ENCODE assay signal across 16 cellular contexts in the genomic region with DNA sequence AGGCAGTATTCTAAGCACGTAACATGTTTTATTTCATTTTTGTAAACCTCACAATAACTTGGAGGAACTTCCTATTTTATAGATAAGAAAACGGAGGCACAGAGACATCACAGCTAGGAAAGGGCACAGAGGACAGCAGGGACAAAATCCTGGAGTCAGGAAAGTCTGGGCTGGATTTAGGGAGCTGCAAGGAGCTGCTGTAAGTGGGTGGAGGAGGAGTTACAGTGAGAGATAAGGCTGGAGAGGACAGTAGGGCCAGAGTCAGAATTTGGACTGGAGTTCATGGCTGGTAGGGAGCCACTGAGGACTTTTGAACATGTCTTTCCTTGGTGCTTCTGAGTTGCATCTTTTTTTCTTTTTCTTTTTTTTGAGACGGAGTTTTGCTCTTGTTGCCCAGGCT. TPM values are rescaled to one million over a fixed set of nuclear protein-coding genes. Genes with fewer than 3 reads are reported as not detected.
A peak's percentile ranks its signal among the peaks of the same experiment; 100 is the strongest.
DNase-seq lines count a peak whose midpoint lies in the region; ATAC-seq lines count a peak whose summit lies in the region.
"Had no signal": no experiment of that assay in that cellular context is flagged by ENCODE, and none has a peak within 500 bp of the region (broad histone marks: within the 10 kb centered on the region; RNA-seq: fewer than 3 reads in every experiment).

No MANE protein-coding gene starts in this region.

- no peaks in the 10 kb centered on the region for H3K79me1 ChIP-seq in mesendoderm (ENCODE audit: low read length)

- H3K9me3 Mint-ChIP-seq in T-helper 2 cell treated with Interferon-gamma antibody and Interleukin-4, amounts not matched to agents 5 μg/mL and 100 μg/mL, for 36 hours, result no peaks in the 10 kb centered on the region

- no peak for DNase-seq in T-helper 2 cell treated with Interferon-gamma antibody and Interleukin-4, amounts not matched to agents 5 μg/mL and 100 μg/mL, for 36 hours (ENCODE audit: low spot score)
- DNase-seq in T-helper 2 cell, result no peak
- DNase-seq in Daoy (ENCODE audit: low read depth), result peak; percentile 65
- DNase-seq in T-helper 17 cell, result no peak
- DNase-seq in mesendoderm, result peak; percentile 74
- DNase-seq in NCI-H2081 (lab: John Stamatoyannopoulos, UW), result no peak
- DNase-seq in cerebellar cortex (ENCODE audit: low spot score), result no peak
- DNase-seq: activated T-cell treated with anti-CD3 and anti-CD28 coated beads, Interleukin-2, amount 50 U/mL, for 1 hour; anterior cingulate cortex; NCI-H2029 treated with DMSO at 0.1 percent for 48 hours; NCI-H82; nucleus accumbens; SHP77 treated with DMSO at 0.1 percent for 48 hours had no signal

- H3K27ac ChIP-seq in mesendoderm (ENCODE audit: low read depth, low read length), result no peak overlapping the region

- no peaks in the 10 kb centered on the region for H3K27me3 ChIP-seq in mesendoderm (ENCODE audit: insufficient read depth, low read length, poor library complexity)

- no peak overlapping the region for H2AK5ac ChIP-seq in mesendoderm (ENCODE audit: low read length)

- no peak overlapping the region for H4K8ac ChIP-seq in mesendoderm (ENCODE audit: low read depth, low read length)

- no CpG with 5 or more reads among the region's 3 CpGs for WGBS in mesendoderm (ENCODE audit: extremely low coverage, insufficient coverage, low lambda C conversion rate)

- peak overlapping the region; percentile 17 for H3K27ac Mint-ChIP-seq in T-helper 2 cell treated with Interferon-gamma antibody and Interleukin-4, amounts not matched to agents 5 μg/mL and 100 μg/mL, for 36 hours
- peak overlapping the region; percentile 27 for H3K27ac Mint-ChIP-seq in T-helper 17 cell

- no peaks in the 10 kb centered on the region for H3K9me3 ChIP-seq in T-helper 17 cell (ENCODE audit: control insufficient read depth, low read length, poor library complexity, severe bottlenecking)

- H2BK5ac ChIP-seq in mesendoderm (ENCODE audit: low read length), result no peak overlapping the region

- H3K56ac ChIP-seq in mesendoderm (ENCODE audit: low read length), result no peak overlapping the region

- no peak overlapping the region for H3K23ac ChIP-seq in mesendoderm (ENCODE audit: low read length)

- no peak overlapping the region for H3K4me3 Mint-ChIP-seq in T-helper 2 cell treated with Interferon-gamma antibody and Interleukin-4, amounts not matched to agents 5 μg/mL and 100 μg/mL, for 36 hours
- no peak overlapping the region for H3K4me3 Mint-ChIP-seq in T-helper 17 cell

- H3K27me3 Mint-ChIP-seq in T-helper 2 cell treated with Interferon-gamma antibody and Interleukin-4, amounts not matched to agents 5 μg/mL and 100 μg/mL, for 36 hours (ENCODE audit: low read depth), result no peaks in the 10 kb centered on the region
- H3K27me3 Mint-ChIP-seq in T-helper 17 cell, result no peaks in the 10 kb centered on the region

- no peak overlapping the region for H3K4me3 ChIP-seq in mesendoderm (ENCODE audit: low read length)
- H3K4me3 ChIP-seq: coronary artery, smooth muscle cell had no signal

- H3K9ac ChIP-seq in mesendoderm (ENCODE audit: low read length), result no peak overlapping the region

- H3K4me2 ChIP-seq in mesendoderm (ENCODE audit: low read length), result no peak overlapping the region
- H3K4me2 ChIP-seq: smooth muscle cell had no signal

- H4K5ac ChIP-seq in mesendoderm (ENCODE audit: low read length), result no peak overlapping the region

- no peaks in the 10 kb centered on the region for H3K36me3 Mint-ChIP-seq in T-helper 2 cell treated with Interferon-gamma antibody and Interleukin-4, amounts not matched to agents 5 μg/mL and 100 μg/mL, for 36 hours (ENCODE audit: low read depth)
- no peaks in the 10 kb centered on the region for H3K36me3 Mint-ChIP-seq in T-helper 17 cell (ENCODE audit: low read depth)

- no peak overlapping the region for H2BK15ac ChIP-seq in mesendoderm (replicated peaks; ENCODE audit: low read depth)

- peaks cover 9% of the 10 kb centered on the region for H3K4me1 ChIP-seq in mesendoderm (ENCODE audit: control insufficient read depth, low read depth, low read length)

- no peaks in the 10 kb centered on the region for H3K36me3 ChIP-seq in mesendoderm (ENCODE audit: control insufficient read depth, insufficient read depth, low read length)

- H2BK120ac ChIP-seq in mesendoderm (ENCODE audit: low read depth, low read length), result no peak overlapping the region

- ATAC-seq in T-helper 17 cell (no peak), GM18909 (IDR thresholded peaks at IDR 0.05; ENCODE audit: poor library complexity, unreplicated experiment) (no peak)

- H3K4ac ChIP-seq in mesendoderm (ENCODE audit: low read depth, low read length), result no peak overlapping the region

- peaks cover 28% of the 10 kb centered on the region for H3K4me1 Mint-ChIP-seq in T-helper 2 cell treated with Interferon-gamma antibody and Interleukin-4, amounts not matched to agents 5 μg/mL and 100 μg/mL, for 36 hours (ENCODE audit: low read depth)
- H3K4me1 Mint-ChIP-seq in T-helper 17 cell, result peaks cover 13% of the 10 kb centered on the region

- H3K18ac ChIP-seq in mesendoderm (ENCODE audit: low read length), result no peak overlapping the region

- no peaks in the 10 kb centered on the region for H3K79me2 ChIP-seq in mesendoderm (ENCODE audit: control insufficient read depth, insufficient read depth, low read length)

RNA-seq across cellular contexts. Expression of a gene that starts 32.2 kb away (rescaled TPM):
- total RNA-seq in Daoy (2014; rRNA removed; shearing (Covaris generic)), result 17.0 and 17.6 TPM in 2 replicates
- 10 to 100 TPM; 33.2 to 83.9 TPM for total RNA-seq in T-helper 17 cell
- polyA plus RNA-seq in mesendoderm (2013, experiment 1 of 2), result 8.7 TPM
- 8.4 TPM for polyA plus RNA-seq in mesendoderm (2013, experiment 2 of 2)

Comparison
In these comparisons a context has a peak if more than half of its experiments do, and no peak if none do; other contexts are left out.
1. DNase-seq: peak in Daoy (single experiment) and mesendoderm (single experiment); none in T-helper 2 cell treated with Interferon-gamma antibody and Interleukin-4, amounts not matched to agents 5 μg/mL and 100 μg/mL, for 36 hours (single experiment), T-helper 2 cell (0 of 5), T-helper 17 cell (0 of 3), NCI-H2081 (0 of 2) and cerebellar cortex (single experiment).